In genomic region chr3:14177580-14178246, GRCh38 we compare ENCODE assay signal across 8 cellular contexts. TPM values are rescaled to one million over a fixed set of nuclear protein-coding genes. Genes with fewer than 3 reads are reported as not detected.
DNase-seq lines count a peak whose midpoint lies in the region; ATAC-seq, FAIRE-seq and TF ChIP-seq lines count a peak whose summit lies in the region.

No MANE protein-coding gene starts in this region.

- peak overlapping the region; percentile 70 for H3K27ac ChIP-seq in endothelial cell of umbilical vein (ENCODE audit: insufficient read depth, low read depth, low read length)

- no peak for TF ChIP-seq POLR2A in GM18505 (IDR thresholded peaks at IDR 0.05; ENCODE audit: borderline replicate concordance, extremely low read depth, insufficient read depth, insufficient read length)
- TF ChIP-seq POLR2A in endothelial cell of umbilical vein (IDR thresholded peaks at IDR 0.05; ENCODE audit: low read depth, low read length), result peak; percentile 42

- peak overlapping the region; percentile 97 to 100 (median 99) for H3K27ac Mint-ChIP-seq in naive thymus-derived CD8-positive, alpha-beta T cell

- peaks cover 54% of the 10 kb centered on the region for H3K79me2 ChIP-seq in endothelial cell of umbilical vein (ENCODE audit: control insufficient read depth, insufficient read depth, low read length)

- ATAC-seq in GM18505 (IDR thresholded peaks at IDR 0.05; ENCODE audit: unreplicated experiment) (peak; percentile 15), HG02642 (IDR thresholded peaks at IDR 0.05; ENCODE audit: poor library complexity, unreplicated experiment) (peak; percentile 21)
- peak; percentile 6 to 8 for ATAC-seq in naive thymus-derived CD8-positive, alpha-beta T cell

- peak overlapping the region; percentile 47 to 81 (median 70) for H3K4me3 ChIP-seq in endothelial cell of umbilical vein (replicated peaks in 1 of 3; ENCODE audit: insufficient read depth in 1 of 3, low read depth in 1 of 3, low read length in 3 of 3)

- intact Hi-C loops in endothelial cell of umbilical vein (cut with micrococcal nuclease), result loop anchor here (1.0 kb wide), 3 partner anchors 33 to 282 kb away; partner anchors contain the start of gene TMEM43

- peak; percentile 65 for FAIRE-seq in endothelial cell of umbilical vein (lab: Jason Lieb, UNC)

- H3K27me3 Mint-ChIP-seq in naive thymus-derived CD8-positive, alpha-beta T cell, result no peaks in the 10 kb centered on the region

- DNase-seq in RPMI8226 (peak; percentile 14), endothelial cell of umbilical vein (ENCODE audit: low read depth, low spot score) (no peak), ecto neural progenitor cell (ENCODE audit: low spot score) (no peak), COR-L47 (lab: John Stamatoyannopoulos, UW) (no peak)
- DNase-seq in naive thymus-derived CD8-positive, alpha-beta T cell, result peak in 1 of 10 donors; percentile 12
- DNase-seq in stimulated activated CD4-positive, alpha-beta T cell treated with anti-CD3 and anti-CD28 coated beads, Interleukin-4, amount 100 ng/mL, for 24 hours, result no peak

- peak overlapping the region; percentile 83 for H3K9ac ChIP-seq in endothelial cell of umbilical vein (replicated peaks; ENCODE audit: extremely low read depth, insufficient read depth, low read length)

- H3K9me1 ChIP-seq in endothelial cell of umbilical vein (replicated peaks; ENCODE audit: control insufficient read depth, extremely low read depth, insufficient read depth, low read length), result no peaks in the 10 kb centered on the region

- H3K36me3 ChIP-seq in endothelial cell of umbilical vein (ENCODE audit: control insufficient read depth in 2 of 2, extremely low read depth in 1 of 2, insufficient read depth in 2 of 2, low read length in 2 of 2), result peaks cover 0 to 4% of the 10 kb centered on the region in 2 experiments

- no peaks in the 10 kb centered on the region for H3K9me3 Mint-ChIP-seq in naive thymus-derived CD8-positive, alpha-beta T cell

- peak overlapping the region; percentile 10 for H2AFZ ChIP-seq in endothelial cell of umbilical vein (ENCODE audit: low read depth, low read length)

- H3K4me3 Mint-ChIP-seq in naive thymus-derived CD8-positive, alpha-beta T cell, result peak overlapping the region; percentile 88 to 100 (median 98)

- H4K20me1 ChIP-seq in endothelial cell of umbilical vein (replicated peaks; ENCODE audit: control insufficient read depth, extremely low read depth, insufficient read depth, low read length), result no peaks in the 10 kb centered on the region

- H3K4me2 ChIP-seq in endothelial cell of umbilical vein (ENCODE audit: insufficient read depth, low read length), result peak overlapping the region; percentile 85

- no peaks in the 10 kb centered on the region for H3K27me3 ChIP-seq in endothelial cell of umbilical vein (ENCODE audit: control insufficient read depth in 2 of 2, insufficient read depth in 2 of 2, low read length in 2 of 2)

- dilution Hi-C loops in endothelial cell of umbilical vein (cut with MboI; ENCODE audit: extremely low pct_ligation_motif_present, low sequenced_read_pairs), result no loop called here

- TSS peak; percentile 50 for BruUV-seq in endothelial cell of umbilical vein (replicated peaks; lab: Mats Ljungman, UMichigan)

- POLR2A ChIA-PET in endothelial cell of umbilical vein (lab: Charles Lee), result interaction anchor here (0.7 to 2.2 kb wide), 5 partner anchors 9 to 55 kb away, joined by 3 to 37 read pairs (median 4); partner anchors contain the start of genes CHCHD4 and TMEM43
- POLR2A ChIA-PET in naive thymus-derived CD8-positive, alpha-beta T cell (lab: Charles Lee), result interaction anchor here (0.9 to 7.0 kb wide), 15 partner anchors 12 to 771 kb away, joined by 3 to 124 read pairs (median 7); partner anchors contain the start of genes CCDC174, CHCHD4, SLC6A6 and TMEM43

- CTCF ChIA-PET in endothelial cell of umbilical vein (lab: Charles Lee), result interaction anchor here (1.0 to 2.2 kb wide), 4 partner anchors 9 to 52 kb away, joined by 4 to 19 read pairs (median 9); partner anchors contain the start of genes CHCHD4 and TMEM43

- H3K4me1 ChIP-seq in endothelial cell of umbilical vein (ENCODE audit: control insufficient read depth, extremely low read depth, insufficient read depth, low read length), result peaks cover 10% of the 10 kb centered on the region

- H3K4me1 Mint-ChIP-seq in naive thymus-derived CD8-positive, alpha-beta T cell, result peaks cover 38 to 79% (median 74%) of the 10 kb centered on the region in 4 donors

- peaks cover 4 to 25% (median 12%) of the 10 kb centered on the region in 3 donors for H3K36me3 Mint-ChIP-seq in naive thymus-derived CD8-positive, alpha-beta T cell

- H3K9me3 ChIP-seq in endothelial cell of umbilical vein (replicated peaks; ENCODE audit: control insufficient read depth, insufficient read depth, low read length), result no peaks in the 10 kb centered on the region

- no peak for TF ChIP-seq CTCF in endothelial cell of umbilical vein (IDR thresholded peaks at IDR 0.05; ENCODE audit: extremely low read depth in 1 of 2, insufficient read depth in 1 of 2, low read depth in 1 of 2, low read length in 2 of 2)

TF ChIP-seq in endothelial cell of umbilical vein, 7 proteins besides CTCF, POLR2A, EP300 and RAD21:
- TF ChIP-seq MYC (IDR thresholded peaks at IDR 0.05; ENCODE audit: low read depth, low read length) (no peak), GATA2 (IDR thresholded peaks at IDR 0.05; ENCODE audit: insufficient read depth, insufficient read length, low read depth, low read length) (no peak), FOS (IDR thresholded peaks at IDR 0.05; ENCODE audit: borderline replicate concordance, insufficient read depth, low read length) (no peak), POLR2AphosphoS5 (IDR thresholded peaks at IDR 0.05; ENCODE audit: insufficient read depth, low read depth, low read length) (no peak), EZH2 (IDR thresholded peaks at IDR 0.05; ENCODE audit: borderline replicate concordance, low read depth, low read length, severe bottlenecking) (no peak), JUN (IDR thresholded peaks at IDR 0.05; ENCODE audit: borderline replicate concordance, insufficient read depth, insufficient read length, low read depth) (no peak), MAX (IDR thresholded peaks at IDR 0.05; ENCODE audit: insufficient read depth, insufficient read length) (no peak)

RNA-seq across cellular contexts. Expression of gene XPC, which starts 0.7 kb away (rescaled TPM):
- total RNA-seq in endothelial cell of umbilical vein, result 36.7 and 36.8 TPM in 2 replicates
- 9.0 and 11.9 TPM in 2 replicates for polyA plus RNA-seq in endothelial cell of umbilical vein
- 16.4 and 16.7 TPM in 2 replicates for polyA plus RNA-seq in endothelial cell of umbilical vein (2011; cell fraction: cytosol; rRNA removed)
- 59.4 and 61.4 TPM in 2 replicates for polyA plus RNA-seq in endothelial cell of umbilical vein (2011; cell fraction: nucleus; rRNA removed)
- polyA plus RNA-seq in endothelial cell of umbilical vein (2012), result 31.1 and 39.1 TPM in 2 replicates
- 29.2 and 29.8 TPM in 2 replicates for polyA minus RNA-seq in endothelial cell of umbilical vein
- 15.4 TPM for polyA minus RNA-seq in endothelial cell of umbilical vein (2011; cell fraction: cytosol; rRNA and poly(A)+ RNA removed)
- 33.6 and 51.8 TPM in 2 replicates for polyA minus RNA-seq in endothelial cell of umbilical vein (2011; cell fraction: nucleus; rRNA and poly(A)+ RNA removed)
- 10 to 100 TPM; 90.9 to 95.2 TPM for total RNA-seq in naive thymus-derived CD8-positive, alpha-beta T cell
- polyA plus RNA-seq in naive thymus-derived CD8-positive, alpha-beta T cell, result 10 to 100 TPM; 28.5 to 49.6 (median 49.4) TPM

RNA-seq across cellular contexts. Expression of gene LSM3, which starts 0.9 kb away (rescaled TPM):
- 13.0 and 13.6 TPM in 2 replicates for total RNA-seq in endothelial cell of umbilical vein
- 2.5 and 4.4 TPM in 2 replicates for polyA plus RNA-seq in endothelial cell of umbilical vein
- polyA plus RNA-seq in endothelial cell of umbilical vein (2011; cell fraction: cytosol; rRNA removed), result 6.2 and 7.5 TPM in 2 replicates
- 2.2 and 3.8 TPM in 2 replicates for polyA plus RNA-seq in endothelial cell of umbilical vein (2011; cell fraction: nucleus; rRNA removed)
- 11.5 and 19.6 TPM in 2 replicates for polyA plus RNA-seq in endothelial cell of umbilical vein (2012)
- polyA minus RNA-seq in endothelial cell of umbilical vein, result 1.7 and 2.5 TPM in 2 replicates
- polyA minus RNA-seq in endothelial cell of umbilical vein (2011; cell fraction: cytosol; rRNA and poly(A)+ RNA removed), result 4.0 TPM
- 3.4 and 3.8 TPM in 2 replicates for polyA minus RNA-seq in endothelial cell of umbilical vein (2011; cell fraction: nucleus; rRNA and poly(A)+ RNA removed)
- total RNA-seq in naive thymus-derived CD8-positive, alpha-beta T cell, result 10 to 100 TPM; 10.4 to 11.6 TPM
- polyA plus RNA-seq in naive thymus-derived CD8-positive, alpha-beta T cell, result 10 to 100 TPM; 20.8 to 26.5 (median 24.8) TPM

RNA-seq across cellular contexts. Expression of gene TMEM43, which starts 52.9 kb away (rescaled TPM):
- 69.6 and 80.6 TPM in 2 replicates for total RNA-seq in endothelial cell of umbilical vein
- 119 and 122 TPM in 2 replicates for polyA plus RNA-seq in endothelial cell of umbilical vein
- polyA plus RNA-seq in endothelial cell of umbilical vein (2011; cell fraction: cytosol; rRNA removed), result 94.3 and 97.8 TPM in 2 replicates
- polyA plus RNA-seq in endothelial cell of umbilical vein (2011; cell fraction: nucleus; rRNA removed), result 102 and 112 TPM in 2 replicates
- polyA plus RNA-seq in endothelial cell of umbilical vein (2012), result 79.8 and 81.2 TPM in 2 replicates
- 118 and 124 TPM in 2 replicates for polyA minus RNA-seq in endothelial cell of umbilical vein
- polyA minus RNA-seq in endothelial cell of umbilical vein (2011; cell fraction: cytosol; rRNA and poly(A)+ RNA removed), result 21.1 TPM
- polyA minus RNA-seq in endothelial cell of umbilical vein (2011; cell fraction: nucleus; rRNA and poly(A)+ RNA removed), result 32.1 and 35.7 TPM in 2 replicates
- 10 to 100 TPM; 50.8 to 52.4 TPM for total RNA-seq in naive thymus-derived CD8-positive, alpha-beta T cell
- polyA plus RNA-seq in naive thymus-derived CD8-positive, alpha-beta T cell, result 10 to 100 TPM; 45.6 to 65.0 (median 56.0) TPM

RNA-seq across cellular contexts. Expression of gene CHCHD4, which starts 53.0 kb away (rescaled TPM):
- 12.4 and 13.6 TPM in 2 replicates for total RNA-seq in endothelial cell of umbilical vein
- 6.5 and 8.5 TPM in 2 replicates for polyA plus RNA-seq in endothelial cell of umbilical vein
- polyA plus RNA-seq in endothelial cell of umbilical vein (2011; cell fraction: cytosol; rRNA removed), result 10.8 and 10.9 TPM in 2 replicates
- 4.9 and 5.5 TPM in 2 replicates for polyA plus RNA-seq in endothelial cell of umbilical vein (2011; cell fraction: nucleus; rRNA removed)
- 9.0 and 13.2 TPM in 2 replicates for polyA plus RNA-seq in endothelial cell of umbilical vein (2012)
- polyA minus RNA-seq in endothelial cell of umbilical vein, result 4.4 and 5.0 TPM in 2 replicates
- polyA minus RNA-seq in endothelial cell of umbilical vein (2011; cell fraction: cytosol; rRNA and poly(A)+ RNA removed), result 12.2 TPM
- 1.0 and 2.0 TPM in 2 replicates for polyA minus RNA-seq in endothelial cell of umbilical vein (2011; cell fraction: nucleus; rRNA and poly(A)+ RNA removed)
- total RNA-seq in naive thymus-derived CD8-positive, alpha-beta T cell, result 1 to 10 TPM; 9.1 to 9.6 TPM
- 10 to 100 TPM in 2 of 3 donors, 1 to 10 TPM in 1; 6.8 to 15.8 (median 11.5) TPM for polyA plus RNA-seq in naive thymus-derived CD8-positive, alpha-beta T cell
